ENCODE assay signal across 28 cellular contexts in the genomic region with DNA sequence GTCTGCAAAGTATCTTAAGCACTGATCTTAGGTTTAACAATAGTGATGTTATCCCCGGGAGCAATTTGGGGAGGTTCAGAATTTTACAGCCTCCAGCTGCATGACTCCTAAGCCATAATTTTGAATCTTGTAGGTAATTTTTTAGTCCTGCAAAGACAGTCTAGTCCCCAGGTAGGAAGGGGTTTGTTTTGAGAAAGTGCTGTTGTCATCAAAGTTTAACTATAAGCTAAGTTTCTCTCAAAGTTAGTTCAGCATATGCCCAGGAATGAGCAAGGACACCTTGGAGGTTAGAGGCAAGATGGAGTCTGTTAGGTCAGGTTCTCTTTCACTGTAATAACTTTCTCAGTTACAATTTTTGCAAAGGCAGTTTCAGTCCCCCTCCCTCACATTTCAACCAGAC.
DNase-seq lines count a peak whose midpoint lies in the region; ATAC-seq, FAIRE-seq and TF ChIP-seq lines count a peak whose summit lies in the region.
"Had no signal": no experiment of that assay in that cellular context is flagged by ENCODE, and none has a peak within 500 bp of the region (broad histone marks: within the 10 kb centered on the region; RNA-seq: fewer than 3 reads in every experiment).

No MANE protein-coding gene starts in this region.

- no peaks in the 10 kb centered on the region for H4K20me1 ChIP-seq in K562 (replicated peaks; ENCODE audit: control insufficient read depth, insufficient read depth, low read length)
- H4K20me1 ChIP-seq: BLaER1; BLaER1 treated with 17β-estradiol and CSF1 and Interleukin-3, amounts not matched to agents 10 nM and 100 nM had no signal

- no peak for TF ChIP-seq EP300 in A549 (IDR thresholded peaks at IDR 0.05)
- no peak for TF ChIP-seq EP300 in K562 (IDR thresholded peaks at IDR 0.05; ENCODE audit: low read length)

- H3K4me2 ChIP-seq in A549 (no peak overlapping the region), K562 (ENCODE audit: insufficient read depth, low read length) (no peak overlapping the region)
- H3K4me2 ChIP-seq: BLaER1; BLaER1 treated with 17β-estradiol and CSF1 and Interleukin-3, amounts not matched to agents 10 nM and 100 nM had no signal

- CTCF ChIA-PET in A549 (lab: Yijun Ruan, JAX) (interaction anchor here (0.6 to 1.7 kb wide), 3 partner anchors 9 to 245 kb away, joined by 3 to 5 read pairs (median 3); no protein-coding TSS in a partner anchor), K562 (lab: Yijun Ruan, JAX; ENCODE audit: low intra/inter-chr PET ratio) (no interaction called here)

- H3K9ac ChIP-seq in K562 (ENCODE audit: insufficient read depth in 1 of 2, low read depth in 2 of 2, low read length in 2 of 2) = no peak overlapping the region
- H3K9ac ChIP-seq: BLaER1; BLaER1 treated with 17β-estradiol and CSF1 and Interleukin-3, amounts not matched to agents 10 nM and 100 nM had no signal

- no peaks in the 10 kb centered on the region for H3K27me3 ChIP-seq in K562 (ENCODE audit: control insufficient read depth in 2 of 2, insufficient read depth in 2 of 2, low read length in 2 of 2)
- H3K27me3 ChIP-seq: BE2C; BLaER1; BLaER1 treated with 17β-estradiol and CSF1 and Interleukin-3, amounts not matched to agents 10 nM and 100 nM had no signal

- BruUV-seq in K562 (replicated peaks; lab: Mats Ljungman, UMichigan) = no TSS peak

- TF ChIP-seq CTCF in A549 (IDR thresholded peaks at IDR 0.05) (no peak), K562 (IDR thresholded peaks at IDR 0.05 in 2 of 3, conservative IDR thresholded peaks at IDR 0.05 in 1 of 3; ENCODE audit: insufficient read depth in 2 of 3, low read depth in 1 of 3, low read length in 3 of 3) (no peak)

- H3K36me3 ChIP-seq in K562 (ENCODE audit: control insufficient read depth, insufficient read depth, low read length) = no peaks in the 10 kb centered on the region
- H3K36me3 ChIP-seq: BE2C, BLaER1 had no signal

- no peaks in the 10 kb centered on the region for H3K79me2 ChIP-seq in K562 (ENCODE audit: control insufficient read depth, insufficient read depth, low read length)

- no peaks in the 10 kb centered on the region for H3K9me3 ChIP-seq in A549
- H3K9me3 ChIP-seq in K562 (replicated peaks; ENCODE audit: control insufficient read depth, insufficient read depth, low read depth, low read length) = no peaks in the 10 kb centered on the region
- H3K9me3 ChIP-seq: BE2C; BLaER1; BLaER1 treated with 17β-estradiol and CSF1 and Interleukin-3, amounts not matched to agents 10 nM and 100 nM had no signal

- no peak for FAIRE-seq in A549 (lab: Jason Lieb, UNC)
- FAIRE-seq in K562 (lab: Jason Lieb, UNC) = no peak
- FAIRE-seq: A204.1, D721Med had no signal

- in situ Hi-C loops in K562 (cut with MboI) = no loop called here

- H3K4me1 ChIP-seq in A549 = no peaks in the 10 kb centered on the region
- H3K4me1 ChIP-seq in K562 (replicated peaks in 1 of 2; ENCODE audit: control insufficient read depth in 2 of 2, insufficient read depth in 2 of 2, low read length in 2 of 2) = peaks cover 0 to 9% of the 10 kb centered on the region in 2 experiments; a peak in 2 of 5 replicates
- H3K4me1 ChIP-seq: BE2C, BLaER1 had no signal

- intact Hi-C loops in K562 (cut with micrococcal nuclease) = no loop called here

- no peak overlapping the region for H3K27ac ChIP-seq in A549
- no peak overlapping the region for H3K27ac ChIP-seq in K562 (ENCODE audit: extremely low read depth, low read depth, low read length)
- H3K27ac ChIP-seq: 22Rv1; BLaER1; BLaER1 treated with 17β-estradiol and CSF1 and Interleukin-3, amounts not matched to agents 10 nM and 100 nM; C4-2B had no signal

- WGBS in A549 (ENCODE audit: missing lambda C conversion rate) = 86% methylated on average over 1 of the region's 1 CpG
- 6% methylated on average over 1 of the region's 1 CpG for WGBS in K562 (ENCODE audit: insufficient coverage, low coverage, missing lambda C conversion rate)

- TF ChIP-seq RAD21 in A549 (conservative IDR thresholded peaks at IDR 0.05 in 1 of 2, IDR thresholded peaks at IDR 0.05 in 1 of 2) (no peak), K562 (CRISPR knock-in tag; conservative IDR thresholded peaks at IDR 0.05 in 1 of 2, IDR thresholded peaks at IDR 0.05 in 1 of 2) (no peak)

- H3K9me1 ChIP-seq in K562 (ENCODE audit: control insufficient read depth, insufficient read depth, low read length) = no peaks in the 10 kb centered on the region

- H3K4me3 ChIP-seq in A549 = no peak overlapping the region
- no peak overlapping the region for H3K4me3 ChIP-seq in K562
- H3K4me3 ChIP-seq: BLaER1; BLaER1 treated with 17β-estradiol and CSF1 and Interleukin-3, amounts not matched to agents 10 nM and 100 nM had no signal

- no peak for TF ChIP-seq POLR2A in A549 (IDR thresholded peaks at IDR 0.05; ENCODE audit: low read length)
- no peak for TF ChIP-seq POLR2A in K562 (conservative IDR thresholded peaks at IDR 0.05)

- DNase-seq in A549 (ENCODE audit: low read depth in 1 of 2, low spot score in 1 of 2) = no peak
- DNase-seq in K562 (ENCODE audit: extremely low read depth in 1 of 4, low spot score in 3 of 4) = no peak
- no peak for DNase-seq in A172 (ENCODE audit: low spot score)
- DNase-seq: 8988T; ACHN; AML-193; BE2C; C1 segment of cervical spinal cord; Calu3; CD4-positive, alpha-beta memory T cell; CD4-positive, alpha-beta T cell; CD4-positive, CD25-positive, alpha-beta regulatory T cell; CD8-positive, alpha-beta memory T cell; CD8-positive, alpha-beta T cell; COR-L47; DMS 273 treated with DMSO at 0.1 percent for 48 hours; DMS153; DMS79; DMS79 treated with DMSO at 0.1 percent for 48 hours; DND-41; EL had no signal

- POLR2A ChIA-PET in A549 (lab: Yijun Ruan, JAX) = no interaction called here
- POLR2A ChIA-PET in K562 (lab: Yijun Ruan, JAX) = interaction anchor here (1.4 kb wide), 1 partner anchor 9 kb away, joined by 3 read pairs; no protein-coding TSS in a partner anchor

- ATAC-seq in A549 (no peak), K562 (no peak), GM19463 (IDR thresholded peaks at IDR 0.05; ENCODE audit: unreplicated experiment) (no peak)
- ATAC-seq: CD8-positive, alpha-beta T cell had no signal

- H2AFZ ChIP-seq in K562 (ENCODE audit: low read depth, low read length) = no peak overlapping the region

TF ChIP-seq in A549, 52 proteins besides CTCF, POLR2A, EP300 and RAD21:
- TF ChIP-seq CBX8 (IDR thresholded peaks at IDR 0.05) (no peak), MYC (IDR thresholded peaks at IDR 0.05; ENCODE audit: borderline replicate concordance, low read length) (no peak), MAFK (IDR thresholded peaks at IDR 0.05; ENCODE audit: partially characterized antibody) (peak; percentile 51)
TF ChIP-seq in A549: peak in this region for 1.

TF ChIP-seq in K562, 482 proteins besides CTCF, POLR2A, EP300 and RAD21:
- 0 out of 2 replicates have a peak, but pooled peaks have one; percentile 15 for TF ChIP-seq PTRF (tag; IDR thresholded peaks at IDR 0.05)
- TF ChIP-seq, protein P1, sequence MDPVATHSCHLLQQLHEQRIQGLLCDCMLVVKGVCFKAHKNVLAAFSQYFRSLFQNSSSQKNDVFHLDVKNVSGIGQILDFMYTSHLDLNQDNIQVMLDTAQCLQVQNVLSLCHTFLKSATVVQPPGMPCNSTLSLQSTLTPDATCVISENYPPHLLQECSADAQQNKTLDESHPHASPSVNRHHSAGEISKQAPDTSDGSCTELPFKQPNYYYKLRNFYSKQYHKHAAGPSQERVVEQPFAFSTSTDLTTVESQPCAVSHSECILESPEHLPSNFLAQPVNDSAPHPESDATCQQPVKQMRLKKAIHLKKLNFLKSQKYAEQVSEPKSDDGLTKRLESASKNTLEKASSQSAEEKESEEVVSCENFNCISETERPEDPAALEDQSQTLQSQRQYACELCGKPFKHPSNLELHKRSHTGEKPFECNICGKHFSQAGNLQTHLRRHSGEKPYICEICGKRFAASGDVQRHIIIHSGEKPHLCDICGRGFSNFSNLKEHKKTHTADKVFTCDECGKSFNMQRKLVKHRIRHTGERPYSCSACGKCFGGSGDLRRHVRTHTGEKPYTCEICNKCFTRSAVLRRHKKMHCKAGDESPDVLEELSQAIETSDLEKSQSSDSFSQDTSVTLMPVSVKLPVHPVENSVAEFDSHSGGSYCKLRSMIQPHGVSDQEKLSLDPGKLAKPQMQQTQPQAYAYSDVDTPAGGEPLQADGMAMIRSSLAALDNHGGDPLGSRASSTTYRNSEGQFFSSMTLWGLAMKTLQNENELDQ (CRISPR knock-in tag; IDR thresholded peaks at IDR 0.05; ENCODE audit: borderline replicate concordance) = no peak

Comparison
In these comparisons a context has a peak if more than half of its experiments do, and no peak if none do; other contexts are left out.
1. Of the 35 proteins assayed by ChIP-seq in both K562 and A549: peak only in K562: none; only in A549: MAFK; in both: none; in neither: 34.